In genomic region chr12:120282229-120282628, GRCh38 we compare ENCODE assay signal across 1 cellular context.
TF ChIP-seq lines count a peak whose summit lies in the region.

No MANE protein-coding gene starts in this region.

TF ChIP-seq in H1, 55 proteins besides CTCF, POLR2A, EP300 and RAD21:
- no peak for TF ChIP-seq SIX5 (IDR thresholded peaks at IDR 0.05; ENCODE audit: low read depth, low read length)
- TF ChIP-seq EZH2 (IDR thresholded peaks at IDR 0.05; ENCODE audit: low read depth, low read length, severe bottlenecking), result no peak
- no peak for TF ChIP-seq SRF (IDR thresholded peaks at IDR 0.05; ENCODE audit: low read depth, low read length)
- no peak for TF ChIP-seq HDAC2 (IDR thresholded peaks at IDR 0.05; ENCODE audit: borderline replicate concordance in 1 of 2, low read depth in 2 of 2, low read length in 2 of 2)
- TF ChIP-seq SAP30 (IDR thresholded peaks at IDR 0.05; ENCODE audit: insufficient read depth, insufficient replicate concordance, low read length), result no peak
- no peak for TF ChIP-seq BCL11A (IDR thresholded peaks at IDR 0.05; ENCODE audit: low read depth in 2 of 2, low read length in 2 of 2)
- TF ChIP-seq ATF3 (IDR thresholded peaks at IDR 0.05; ENCODE audit: insufficient read depth, low read depth, low read length), result no peak
- TF ChIP-seq JUND (IDR thresholded peaks at IDR 0.05; ENCODE audit: low read length), result no peak
- TF ChIP-seq PHF8 (conservative IDR thresholded peaks at IDR 0.05; ENCODE audit: low read depth, low read length), result no peak
- no peak for TF ChIP-seq MAX (IDR thresholded peaks at IDR 0.05)
- no peak for TF ChIP-seq HDAC6 (IDR thresholded peaks at IDR 0.05; ENCODE audit: low read depth, low read length)
- no peak for TF ChIP-seq CBX5 (IDR thresholded peaks at IDR 0.05; ENCODE audit: low read depth, low read length)
- TF ChIP-seq SUZ12 (IDR thresholded peaks at IDR 0.05; ENCODE audit: low read length), result no peak
- TF ChIP-seq KDM5A (IDR thresholded peaks at IDR 0.05; ENCODE audit: low read length), result no peak
